ENCODE assay signal across 3 cellular contexts in the genomic region with DNA sequence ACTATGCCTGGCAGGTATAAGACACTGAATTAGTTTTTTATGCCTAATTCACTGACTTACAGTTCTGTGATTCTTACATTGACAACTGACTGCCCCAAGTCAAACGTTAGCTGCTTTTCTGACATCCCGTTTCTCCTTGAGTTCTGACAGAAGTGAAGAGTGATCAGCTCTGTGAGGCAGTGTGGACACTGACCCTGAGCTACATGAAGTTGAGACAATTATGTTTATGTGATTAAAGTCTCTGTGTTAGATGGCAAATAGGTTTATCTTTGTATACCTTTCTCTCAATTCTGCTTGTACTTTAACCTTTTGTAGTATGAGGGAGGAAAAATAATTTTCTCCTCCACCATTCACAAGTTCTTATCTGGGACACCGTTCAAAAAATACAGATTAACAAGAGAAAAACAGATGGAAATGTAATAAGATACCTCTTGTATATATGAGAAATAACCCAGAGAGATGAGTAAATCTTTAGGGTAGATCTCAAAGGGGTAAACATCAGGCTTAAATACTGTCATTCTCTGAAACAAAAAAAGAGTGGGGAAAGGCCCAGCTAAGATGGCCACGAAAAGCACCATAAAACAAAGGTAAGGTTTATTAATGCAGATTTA.
TF ChIP-seq lines count a peak whose summit lies in the region.

No MANE protein-coding gene starts in this region.

TF ChIP-seq in A549, 52 proteins besides CTCF, POLR2A, EP300 and RAD21 (continued from another document):
- TF ChIP-seq, protein P1, sequence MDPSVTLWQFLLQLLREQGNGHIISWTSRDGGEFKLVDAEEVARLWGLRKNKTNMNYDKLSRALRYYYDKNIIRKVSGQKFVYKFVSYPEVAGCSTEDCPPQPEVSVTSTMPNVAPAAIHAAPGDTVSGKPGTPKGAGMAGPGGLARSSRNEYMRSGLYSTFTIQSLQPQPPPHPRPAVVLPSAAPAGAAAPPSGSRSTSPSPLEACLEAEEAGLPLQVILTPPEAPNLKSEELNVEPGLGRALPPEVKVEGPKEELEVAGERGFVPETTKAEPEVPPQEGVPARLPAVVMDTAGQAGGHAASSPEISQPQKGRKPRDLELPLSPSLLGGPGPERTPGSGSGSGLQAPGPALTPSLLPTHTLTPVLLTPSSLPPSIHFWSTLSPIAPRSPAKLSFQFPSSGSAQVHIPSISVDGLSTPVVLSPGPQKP (IDR thresholded peaks at IDR 0.05; ENCODE audit: low read depth, low read length) = no peak
- TF ChIP-seq HEYL (CRISPR knock-in tag; IDR thresholded peaks at IDR 0.05) (no peak), GATA3 (IDR thresholded peaks at IDR 0.05; ENCODE audit: borderline replicate concordance) (no peak), HDAC2 (IDR thresholded peaks at IDR 0.05) (no peak)
TF ChIP-seq in A549: peak in this region for 0.

TF ChIP-seq in HEK293, 187 proteins besides CTCF, POLR2A, EP300 and RAD21 (continued from another document):
- TF ChIP-seq, protein P2, sequence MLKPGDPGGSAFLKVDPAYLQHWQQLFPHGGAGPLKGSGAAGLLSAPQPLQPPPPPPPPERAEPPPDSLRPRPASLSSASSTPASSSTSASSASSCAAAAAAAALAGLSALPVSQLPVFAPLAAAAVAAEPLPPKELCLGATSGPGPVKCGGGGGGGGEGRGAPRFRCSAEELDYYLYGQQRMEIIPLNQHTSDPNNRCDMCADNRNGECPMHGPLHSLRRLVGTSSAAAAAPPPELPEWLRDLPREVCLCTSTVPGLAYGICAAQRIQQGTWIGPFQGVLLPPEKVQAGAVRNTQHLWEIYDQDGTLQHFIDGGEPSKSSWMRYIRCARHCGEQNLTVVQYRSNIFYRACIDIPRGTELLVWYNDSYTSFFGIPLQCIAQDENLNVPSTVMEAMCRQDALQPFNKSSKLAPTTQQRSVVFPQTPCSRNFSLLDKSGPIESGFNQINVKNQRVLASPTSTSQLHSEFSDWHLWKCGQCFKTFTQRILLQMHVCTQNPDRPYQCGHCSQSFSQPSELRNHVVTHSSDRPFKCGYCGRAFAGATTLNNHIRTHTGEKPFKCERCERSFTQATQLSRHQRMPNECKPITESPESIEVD (tag by site-specific recombination; IDR thresholded peaks at IDR 0.05) = peak; percentile 73
- no peak for TF ChIP-seq ZNF621 (tag by site-specific recombination; IDR thresholded peaks at IDR 0.05)
- TF ChIP-seq ZNF48 (tag by site-specific recombination; IDR thresholded peaks at IDR 0.05) = no peak

TF ChIP-seq in H1, 55 proteins besides CTCF, POLR2A, EP300 and RAD21 (continued from another document):
- TF ChIP-seq, protein P3, sequence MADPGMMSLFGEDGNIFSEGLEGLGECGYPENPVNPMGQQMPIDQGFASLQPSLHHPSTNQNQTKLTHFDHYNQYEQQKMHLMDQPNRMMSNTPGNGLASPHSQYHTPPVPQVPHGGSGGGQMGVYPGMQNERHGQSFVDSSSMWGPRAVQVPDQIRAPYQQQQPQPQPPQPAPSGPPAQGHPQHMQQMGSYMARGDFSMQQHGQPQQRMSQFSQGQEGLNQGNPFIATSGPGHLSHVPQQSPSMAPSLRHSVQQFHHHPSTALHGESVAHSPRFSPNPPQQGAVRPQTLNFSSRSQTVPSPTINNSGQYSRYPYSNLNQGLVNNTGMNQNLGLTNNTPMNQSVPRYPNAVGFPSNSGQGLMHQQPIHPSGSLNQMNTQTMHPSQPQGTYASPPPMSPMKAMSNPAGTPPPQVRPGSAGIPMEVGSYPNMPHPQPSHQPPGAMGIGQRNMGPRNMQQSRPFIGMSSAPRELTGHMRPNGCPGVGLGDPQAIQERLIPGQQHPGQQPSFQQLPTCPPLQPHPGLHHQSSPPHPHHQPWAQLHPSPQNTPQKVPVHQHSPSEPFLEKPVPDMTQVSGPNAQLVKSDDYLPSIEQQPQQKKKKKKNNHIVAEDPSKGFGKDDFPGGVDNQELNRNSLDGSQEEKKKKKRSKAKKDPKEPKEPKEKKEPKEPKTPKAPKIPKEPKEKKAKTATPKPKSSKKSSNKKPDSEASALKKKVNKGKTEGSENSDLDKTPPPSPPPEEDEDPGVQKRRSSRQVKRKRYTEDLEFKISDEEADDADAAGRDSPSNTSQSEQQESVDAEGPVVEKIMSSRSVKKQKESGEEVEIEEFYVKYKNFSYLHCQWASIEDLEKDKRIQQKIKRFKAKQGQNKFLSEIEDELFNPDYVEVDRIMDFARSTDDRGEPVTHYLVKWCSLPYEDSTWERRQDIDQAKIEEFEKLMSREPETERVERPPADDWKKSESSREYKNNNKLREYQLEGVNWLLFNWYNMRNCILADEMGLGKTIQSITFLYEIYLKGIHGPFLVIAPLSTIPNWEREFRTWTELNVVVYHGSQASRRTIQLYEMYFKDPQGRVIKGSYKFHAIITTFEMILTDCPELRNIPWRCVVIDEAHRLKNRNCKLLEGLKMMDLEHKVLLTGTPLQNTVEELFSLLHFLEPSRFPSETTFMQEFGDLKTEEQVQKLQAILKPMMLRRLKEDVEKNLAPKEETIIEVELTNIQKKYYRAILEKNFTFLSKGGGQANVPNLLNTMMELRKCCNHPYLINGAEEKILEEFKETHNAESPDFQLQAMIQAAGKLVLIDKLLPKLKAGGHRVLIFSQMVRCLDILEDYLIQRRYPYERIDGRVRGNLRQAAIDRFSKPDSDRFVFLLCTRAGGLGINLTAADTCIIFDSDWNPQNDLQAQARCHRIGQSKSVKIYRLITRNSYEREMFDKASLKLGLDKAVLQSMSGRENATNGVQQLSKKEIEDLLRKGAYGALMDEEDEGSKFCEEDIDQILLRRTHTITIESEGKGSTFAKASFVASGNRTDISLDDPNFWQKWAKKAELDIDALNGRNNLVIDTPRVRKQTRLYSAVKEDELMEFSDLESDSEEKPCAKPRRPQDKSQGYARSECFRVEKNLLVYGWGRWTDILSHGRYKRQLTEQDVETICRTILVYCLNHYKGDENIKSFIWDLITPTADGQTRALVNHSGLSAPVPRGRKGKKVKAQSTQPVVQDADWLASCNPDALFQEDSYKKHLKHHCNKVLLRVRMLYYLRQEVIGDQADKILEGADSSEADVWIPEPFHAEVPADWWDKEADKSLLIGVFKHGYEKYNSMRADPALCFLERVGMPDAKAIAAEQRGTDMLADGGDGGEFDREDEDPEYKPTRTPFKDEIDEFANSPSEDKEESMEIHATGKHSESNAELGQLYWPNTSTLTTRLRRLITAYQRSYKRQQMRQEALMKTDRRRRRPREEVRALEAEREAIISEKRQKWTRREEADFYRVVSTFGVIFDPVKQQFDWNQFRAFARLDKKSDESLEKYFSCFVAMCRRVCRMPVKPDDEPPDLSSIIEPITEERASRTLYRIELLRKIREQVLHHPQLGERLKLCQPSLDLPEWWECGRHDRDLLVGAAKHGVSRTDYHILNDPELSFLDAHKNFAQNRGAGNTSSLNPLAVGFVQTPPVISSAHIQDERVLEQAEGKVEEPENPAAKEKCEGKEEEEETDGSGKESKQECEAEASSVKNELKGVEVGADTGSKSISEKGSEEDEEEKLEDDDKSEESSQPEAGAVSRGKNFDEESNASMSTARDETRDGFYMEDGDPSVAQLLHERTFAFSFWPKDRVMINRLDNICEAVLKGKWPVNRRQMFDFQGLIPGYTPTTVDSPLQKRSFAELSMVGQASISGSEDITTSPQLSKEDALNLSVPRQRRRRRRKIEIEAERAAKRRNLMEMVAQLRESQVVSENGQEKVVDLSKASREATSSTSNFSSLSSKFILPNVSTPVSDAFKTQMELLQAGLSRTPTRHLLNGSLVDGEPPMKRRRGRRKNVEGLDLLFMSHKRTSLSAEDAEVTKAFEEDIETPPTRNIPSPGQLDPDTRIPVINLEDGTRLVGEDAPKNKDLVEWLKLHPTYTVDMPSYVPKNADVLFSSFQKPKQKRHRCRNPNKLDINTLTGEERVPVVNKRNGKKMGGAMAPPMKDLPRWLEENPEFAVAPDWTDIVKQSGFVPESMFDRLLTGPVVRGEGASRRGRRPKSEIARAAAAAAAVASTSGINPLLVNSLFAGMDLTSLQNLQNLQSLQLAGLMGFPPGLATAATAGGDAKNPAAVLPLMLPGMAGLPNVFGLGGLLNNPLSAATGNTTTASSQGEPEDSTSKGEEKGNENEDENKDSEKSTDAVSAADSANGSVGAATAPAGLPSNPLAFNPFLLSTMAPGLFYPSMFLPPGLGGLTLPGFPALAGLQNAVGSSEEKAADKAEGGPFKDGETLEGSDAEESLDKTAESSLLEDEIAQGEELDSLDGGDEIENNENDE (IDR thresholded peaks at IDR 0.05; ENCODE audit: insufficient replicate concordance, low read length) = no peak
- TF ChIP-seq, protein P4, sequence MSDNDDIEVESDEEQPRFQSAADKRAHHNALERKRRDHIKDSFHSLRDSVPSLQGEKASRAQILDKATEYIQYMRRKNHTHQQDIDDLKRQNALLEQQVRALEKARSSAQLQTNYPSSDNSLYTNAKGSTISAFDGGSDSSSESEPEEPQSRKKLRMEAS (IDR thresholded peaks at IDR 0.05) = no peak
- TF ChIP-seq SP4 (IDR thresholded peaks at IDR 0.05; ENCODE audit: low read length) = no peak
- no peak for TF ChIP-seq CBX8 (IDR thresholded peaks at IDR 0.05; ENCODE audit: borderline replicate concordance, low read depth, low read length)
- TF ChIP-seq CBX5 (IDR thresholded peaks at IDR 0.05; ENCODE audit: low read depth, low read length) = no peak
- no peak for TF ChIP-seq ASH2L (IDR thresholded peaks at IDR 0.05; ENCODE audit: low read length)
- no peak for TF ChIP-seq CREB1 (IDR thresholded peaks at IDR 0.05)
TF ChIP-seq in H1: peak in this region for 0.
